ENCODE assay signal across 10 cellular contexts in genomic region chr6:131427441-131428051, GRCh38.
"Had no signal": no experiment of that assay in that cellular context is flagged by ENCODE, and none has a peak within 500 bp of the region (broad histone marks: within the 10 kb centered on the region; RNA-seq: fewer than 3 reads in every experiment).

No MANE protein-coding gene starts in this region.

- DNase-seq: activated CD4-positive, alpha-beta T cell treated with anti-CD3 and anti-CD28 coated beads, Interleukin-2, amount 10 ng/mL, durations not matched to agents 7 days and 5 days; activated naive CD4-positive, alpha-beta T cell; cortex of kidney; effector memory CD4-positive, alpha-beta T cell; foreskin fibroblast; kidney glomerular epithelial cell; lower lobe of right lung had no signal

- H3K27ac ChIP-seq: lower lobe of right lung, SJSA1, tibial nerve had no signal

- ATAC-seq: lower lobe of right lung; stimulated activated memory B cell treated with anti-CD40 and anti-IgM and Interleukin-4, amounts not matched to agents 10 μg/mL and 1 μg/mL and 100 μg/mL, for 72 hours had no signal

- H3K27me3 ChIP-seq: tibial nerve had no signal
